ENCODE assay signal across 25 cellular contexts in the genomic region with DNA sequence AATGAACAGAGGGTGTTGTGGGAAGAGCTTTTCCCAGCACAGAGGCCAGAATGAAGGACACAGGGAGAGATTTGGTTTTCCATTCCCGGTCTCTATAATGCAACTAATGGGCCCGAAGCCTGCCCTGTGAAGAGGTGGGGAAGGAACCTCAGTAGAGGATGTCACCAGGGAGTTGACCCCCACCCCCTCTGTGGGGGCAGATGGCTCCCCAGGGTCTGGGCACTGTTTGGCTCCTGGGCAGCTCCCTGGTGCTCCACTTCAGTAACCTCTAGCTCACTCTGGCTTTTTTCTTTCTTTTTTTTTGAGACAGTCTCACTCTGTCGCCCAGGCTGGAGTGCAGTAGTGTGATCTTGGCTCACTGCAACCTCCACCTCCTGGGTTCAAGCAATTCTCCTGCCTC.
"Had no signal": no experiment of that assay in that cellular context is flagged by ENCODE, and none has a peak within 500 bp of the region (broad histone marks: within the 10 kb centered on the region; RNA-seq: fewer than 3 reads in every experiment).

No MANE protein-coding gene starts in this region.

- DNase-seq: activated B cell treated with CpG ODN at 0.5 μM for 24 hours; activated CD4-positive, alpha-beta T cell treated with anti-CD3 and anti-CD28 coated beads for 1 hour; activated CD4-positive, alpha-beta T cell treated with anti-CD3 and anti-CD28 coated beads, Interleukin-2, amount 10 ng/mL, durations not matched to agents 24 days and 14 days; activated CD4-positive, alpha-beta T cell treated with anti-CD3 and anti-CD28 coated beads, Interleukin-2, amount 50 U/mL, for 48 hours; activated CD8-positive, alpha-beta memory T cell treated with anti-CD3 and anti-CD28 coated beads, Interleukin-2, amount 10 ng/mL, durations not matched to agents 7 days and 5 days; activated gamma-delta T cell; activated naive CD4-positive, alpha-beta T cell treated with anti-CD3 and anti-CD28 coated beads for 36 hours; activated T-cell treated with anti-CD3 and anti-CD28 coated beads, Interleukin-2, amount 50 U/mL, for 24 hours; amygdala; MV-4-11; NCI-H1092 treated with DMSO at 0.1 percent for 48 hours; NCI-H1417 treated with DMSO at 0.1 percent for 48 hours; NCI-H1694; NCI-H2029; NCI-H510A treated with DMSO at 0.1 percent for 48 hours; SHP77 treated with DMSO at 0.1 percent for 48 hours; T-cell; T-helper 2 cell; T1000 had no signal

- ATAC-seq: activated CD8-positive, alpha-beta memory T cell treated with anti-CD3 and anti-CD28 coated beads, Interleukin-2, amount 10 ng/mL, durations not matched to agents 7 days and 5 days; T-cell had no signal

- H3K9me3 Mint-ChIP-seq: activated B cell treated with CpG ODN at 0.5 μM for 24 hours; activated CD4-positive, alpha-beta T cell treated with anti-CD3 and anti-CD28 coated beads, Interleukin-2, amount 10 ng/mL, durations not matched to agents 24 days and 14 days; activated T-cell treated with anti-CD3 and anti-CD28 coated beads, Interleukin-2, amount 50 U/mL, for 24 hours had no signal

- H3K36me3 Mint-ChIP-seq: activated CD8-positive, alpha-beta memory T cell treated with anti-CD3 and anti-CD28 coated beads, Interleukin-2, amount 10 ng/mL, durations not matched to agents 7 days and 5 days; activated naive CD8-positive, alpha-beta T cell; brain; IgD-negative memory B cell; T-cell had no signal

- H3K4me2 ChIP-seq: KMS-11, PC-9 had no signal

- H3K27ac ChIP-seq: KMS-11, PC-9 had no signal

- H3K4me1 Mint-ChIP-seq: activated B cell treated with CpG ODN at 0.5 μM for 24 hours; activated CD4-positive, alpha-beta T cell treated with anti-CD3 and anti-CD28 coated beads, Interleukin-2, amount 10 ng/mL, durations not matched to agents 24 days and 14 days; activated CD8-positive, alpha-beta memory T cell treated with anti-CD3 and anti-CD28 coated beads, Interleukin-2, amount 10 ng/mL, durations not matched to agents 7 days and 5 days; IgD-negative memory B cell; T-cell had no signal

- H3K4me3 Mint-ChIP-seq: activated B cell treated with CpG ODN at 0.5 μM for 24 hours; activated CD4-positive, alpha-beta T cell treated with anti-CD3 and anti-CD28 coated beads, Interleukin-2, amount 10 ng/mL, durations not matched to agents 24 days and 14 days; activated CD8-positive, alpha-beta memory T cell treated with anti-CD3 and anti-CD28 coated beads, Interleukin-2, amount 10 ng/mL, durations not matched to agents 7 days and 5 days; activated naive CD4-positive, alpha-beta T cell treated with anti-CD3 and anti-CD28 coated beads for 36 hours; activated naive CD8-positive, alpha-beta T cell; activated T-cell treated with anti-CD3 and anti-CD28 coated beads, Interleukin-2, amount 50 U/mL, for 24 hours; activated T-helper 1 cell treated with anti-CD3 and anti-CD28 coated beads, Interleukin-12 subunit alpha, Interleukin-12 subunit beta, Interleukin-2, Interleukin-4 antibody, amounts not matched to agents 30 ng/mL and 10 ng/mL and 1 ng/mL, durations not matched to agents 14 hours and 24 hours and 36 hours; IgD-negative memory B cell; T-cell had no signal

- H2AFZ ChIP-seq: PC-9 had no signal

- H3K4me3 ChIP-seq: PC-9 had no signal

- H3K27me3 Mint-ChIP-seq: activated naive CD8-positive, alpha-beta T cell had no signal

- H3K27ac Mint-ChIP-seq: activated B cell treated with CpG ODN at 0.5 μM for 24 hours; activated CD4-positive, alpha-beta T cell treated with anti-CD3 and anti-CD28 coated beads, Interleukin-2, amount 10 ng/mL, durations not matched to agents 24 days and 14 days; activated CD8-positive, alpha-beta memory T cell treated with anti-CD3 and anti-CD28 coated beads, Interleukin-2, amount 10 ng/mL, durations not matched to agents 7 days and 5 days; activated naive CD4-positive, alpha-beta T cell treated with anti-CD3 and anti-CD28 coated beads for 36 hours; activated naive CD8-positive, alpha-beta T cell; activated T-cell treated with anti-CD3 and anti-CD28 coated beads, Interleukin-2, amount 50 U/mL, for 24 hours; activated T-helper 1 cell treated with anti-CD3 and anti-CD28 coated beads, Interleukin-12 subunit alpha, Interleukin-12 subunit beta, Interleukin-2, Interleukin-4 antibody, amounts not matched to agents 30 ng/mL and 10 ng/mL and 1 ng/mL, durations not matched to agents 14 hours and 24 hours and 36 hours; IgD-negative memory B cell; T-cell had no signal

- H3K9ac ChIP-seq: KMS-11 had no signal
